ENCODE assay signal across 8 cellular contexts in genomic region chr17:63827801-63828221, GRCh38. TPM values are rescaled to one million over a fixed set of nuclear protein-coding genes. Genes with fewer than 3 reads are reported as not detected.
DNase-seq lines count a peak whose midpoint lies in the region; ATAC-seq and TF ChIP-seq lines count a peak whose summit lies in the region.

No MANE protein-coding gene starts in this region.

- H2AFZ ChIP-seq in fibroblast of lung (ENCODE audit: low read length), result no peak overlapping the region

- H3K9ac ChIP-seq in SK-N-MC (ENCODE audit: insufficient read length), result peak overlapping the region; percentile 98
- H3K9ac ChIP-seq in fibroblast of lung (ENCODE audit: insufficient read depth, low read length), result peak overlapping the region; percentile 92
- peak overlapping the region; percentile 61 for H3K9ac ChIP-seq in rectal smooth muscle tissue (ENCODE audit: low read length)

- TF ChIP-seq CTCF in GM12864 (IDR thresholded peaks at IDR 0.05; ENCODE audit: low read depth, low read length, missing control alignments) (no peak), fibroblast of lung (conservative IDR thresholded peaks at IDR 0.05 in 1 of 2, IDR thresholded peaks at IDR 0.05 in 1 of 2; ENCODE audit: low read depth in 1 of 2, low read length in 2 of 2) (no peak)

- peak overlapping the region; percentile 98; the same call in 1 of the 2 replicates for H3K27ac ChIP-seq in SK-N-MC
- H3K27ac ChIP-seq in fibroblast of lung (ENCODE audit: insufficient read depth, low read length), result peak overlapping the region; percentile 93
- H3K27ac ChIP-seq in rectal smooth muscle tissue (ENCODE audit: low read depth, low read length), result peak overlapping the region; percentile 96

- H3K4me1 ChIP-seq in fibroblast of lung (ENCODE audit: control insufficient read depth, extremely low read depth, insufficient read depth, low read length), result peaks cover 8% of the 10 kb centered on the region
- H3K4me1 ChIP-seq in rectal smooth muscle tissue (ENCODE audit: control insufficient read depth, insufficient read depth, low read length), result peaks cover 17% of the 10 kb centered on the region

- H3K79me2 ChIP-seq in fibroblast of lung (ENCODE audit: control insufficient read depth, insufficient read depth, low read length), result peaks cover 50% of the 10 kb centered on the region

- DNase-seq in GM12864 (ENCODE audit: low read depth) (no peak), SK-N-MC (ENCODE audit: low read depth, low spot score) (no peak), fibroblast of lung (ENCODE audit: low read depth in 2 of 2) (no peak), NCI-H748 (lab: John Stamatoyannopoulos, UW; ENCODE audit: unreplicated experiment) (no peak), DMS153 (lab: John Stamatoyannopoulos, UW) (no peak), AG20443 (ENCODE audit: low spot score) (no peak)

- no peaks in the 10 kb centered on the region for H3K27me3 ChIP-seq in fibroblast of lung (ENCODE audit: control insufficient read depth, insufficient read depth, low read length)
- H3K27me3 ChIP-seq in rectal smooth muscle tissue (ENCODE audit: control insufficient read depth, insufficient read depth, low read length), result no peaks in the 10 kb centered on the region

- H3K36me3 ChIP-seq in SK-N-MC (ENCODE audit: insufficient read depth, low read length) (peaks cover 72% of the 10 kb centered on the region), fibroblast of lung (ENCODE audit: control insufficient read depth, insufficient read depth, low read length) (peaks cover 43% of the 10 kb centered on the region), rectal smooth muscle tissue (ENCODE audit: control insufficient read depth, insufficient read depth, low read length) (peaks cover 60% of the 10 kb centered on the region)

- H3K9me3 ChIP-seq in SK-N-MC (ENCODE audit: low read depth, low read length) (no peaks in the 10 kb centered on the region), fibroblast of lung (ENCODE audit: control insufficient read depth, insufficient read depth, low read depth, low read length) (no peaks in the 10 kb centered on the region)

- H4K20me1 ChIP-seq in fibroblast of lung (ENCODE audit: control insufficient read depth, extremely low read depth, insufficient read depth, low read length), result no peaks in the 10 kb centered on the region

- H3K4me3 ChIP-seq in GM12864 (ENCODE audit: low read depth, low read length) (peak overlapping the region; percentile 96), SK-N-MC (peak overlapping the region; percentile 99), fibroblast of lung (replicated peaks in 1 of 4; ENCODE audit: control extremely low read depth in 1 of 4, insufficient read depth in 1 of 4, low read depth in 3 of 4, low read length in 4 of 4) (peak overlapping the region; percentile 49 to 84 (median 77)), rectal smooth muscle tissue (ENCODE audit: low read length) (peak overlapping the region; percentile 69)

- no peak for ATAC-seq in HG02759 (IDR thresholded peaks at IDR 0.05; ENCODE audit: unreplicated experiment)

- peak overlapping the region; percentile 82 for H3K4me2 ChIP-seq in fibroblast of lung (ENCODE audit: extremely low read depth, insufficient read depth, low read length)

RNA-seq across cellular contexts. Expression of gene FTSJ3, which starts 0.3 kb away (rescaled TPM):
- 61.8 and 86.5 TPM in 2 replicates for total RNA-seq in fibroblast of lung
- polyA plus RNA-seq in fibroblast of lung, result 37.8 and 62.2 TPM in 2 replicates
- 31.7 and 48.3 TPM in 2 replicates for polyA plus RNA-seq in fibroblast of lung (2012)
- polyA minus RNA-seq in fibroblast of lung (ENCODE audit: low replicate concordance), result 29.5 and 72.0 TPM in 2 replicates

RNA-seq across cellular contexts. Expression of gene PSMC5, which starts 0.6 kb away (rescaled TPM):
- 61.9 and 66.9 TPM in 2 replicates for total RNA-seq in fibroblast of lung
- polyA plus RNA-seq in fibroblast of lung, result 216 and 276 TPM in 2 replicates
- polyA plus RNA-seq in fibroblast of lung (2012), result 151 and 200 TPM in 2 replicates
- 108 and 120 TPM in 2 replicates for polyA minus RNA-seq in fibroblast of lung (ENCODE audit: low replicate concordance)

RNA-seq across cellular contexts. Expression of gene SMARCD2, which starts 14.7 kb away (rescaled TPM):
- 87.0 and 94.5 TPM in 2 replicates for total RNA-seq in fibroblast of lung
- polyA plus RNA-seq in fibroblast of lung, result 51.1 and 57.9 TPM in 2 replicates
- 50.7 and 62.1 TPM in 2 replicates for polyA plus RNA-seq in fibroblast of lung (2012)
- 134 and 196 TPM in 2 replicates for polyA minus RNA-seq in fibroblast of lung (ENCODE audit: low replicate concordance)

RNA-seq across cellular contexts. Expression of gene CSH2, which starts 45.7 kb away (rescaled TPM):
- total RNA-seq in fibroblast of lung, result not detected in 2 replicates
- polyA plus RNA-seq in fibroblast of lung, result not detected in 2 replicates
- not detected in 2 replicates for polyA plus RNA-seq in fibroblast of lung (2012)
- not detected in 2 replicates for polyA minus RNA-seq in fibroblast of lung (ENCODE audit: low replicate concordance)

RNA-seq across cellular contexts. Expression of gene DDX42, which starts 53.8 kb away (rescaled TPM):
- 53.4 and 61.8 TPM in 2 replicates for total RNA-seq in fibroblast of lung
- polyA plus RNA-seq in fibroblast of lung, result 67.0 and 81.5 TPM in 2 replicates
- polyA plus RNA-seq in fibroblast of lung (2012), result 56.0 and 63.3 TPM in 2 replicates
- 15.6 and 63.3 TPM in 2 replicates for polyA minus RNA-seq in fibroblast of lung (ENCODE audit: low replicate concordance)
